ENCODE assay signal across 31 cellular contexts in genomic region chr6:572596-573265, GRCh38.
"Had no signal": no experiment of that assay in that cellular context is flagged by ENCODE, and none has a peak within 500 bp of the region (broad histone marks: within the 10 kb centered on the region; RNA-seq: fewer than 3 reads in every experiment).

No MANE protein-coding gene starts in this region.

- DNase-seq: activated CD4-positive, alpha-beta T cell treated with anti-CD3 and anti-CD28 coated beads for 36 hours; activated CD4-positive, alpha-beta T cell treated with anti-CD3 and anti-CD28 coated beads, Interleukin-2, amount 10 ng/mL, durations not matched to agents 7 days and 5 days; activated CD4-positive, alpha-beta T cell treated with anti-CD3 and anti-CD28 coated beads, Interleukin-2, amount 50 U/mL, for 48 hours; activated CD8-positive, alpha-beta memory T cell treated with anti-CD3 and anti-CD28 coated beads, Interleukin-2, amount 50 U/mL, for 4 hours; activated CD8-positive, alpha-beta T cell treated with anti-CD3 and anti-CD28 coated beads, Interleukin-2, amount 10 ng/mL, durations not matched to agents 7 days and 5 days; activated effector memory CD4-positive, alpha-beta T cell treated with Interleukin-2 at 50 U/mL for 16 hours; activated naive CD4-positive, alpha-beta T cell treated with anti-CD3 and anti-CD28 coated beads, Interleukin-2, amount 10 ng/mL, durations not matched to agents 7 days and 5 days; activated naive CD8-positive, alpha-beta T cell treated with anti-CD3 and anti-CD28 coated beads, Interleukin-2, amount 50 U/mL, for 24 hours; activated T-cell treated with anti-CD3 and anti-CD28 coated beads, Interleukin-2, amount 50 U/mL, for 48 hours; amygdala; NCI-H1092 treated with DMSO at 0.1 percent for 48 hours; NCI-H146; NCI-H187; NCI-H2029 treated with DMSO at 0.1 percent for 48 hours; NCI-H2107; NCI-H2171; NCI-H510A; NCI-H526; NCI-H748 treated with DMSO at 0.1 percent for 48 hours; NK-92 treated with Interleukin-12 subunit alpha and Interleukin-12 subunit beta, amount 100 ng/mL, for 24 hours; Peyer's patch; RPMI8226; SHP77 treated with DMSO at 0.1 percent for 48 hours; SK-N-SH had no signal

- H3K27me3 ChIP-seq: ascending aorta, breast epithelium, Peyer's patch, SJSA1 had no signal

- H3K9me3 ChIP-seq: ascending aorta, breast epithelium, Peyer's patch, SJSA1, SK-N-SH had no signal

- H3K4me3 ChIP-seq: ascending aorta, breast epithelium, Peyer's patch, SJSA1 had no signal

- ATAC-seq: activated CD4-positive, alpha-beta T cell treated with anti-CD3 and anti-CD28 coated beads for 36 hours; activated CD4-positive, CD25-positive, alpha-beta regulatory T cell treated with anti-CD3 and anti-CD28 coated beads, Interleukin-2, amount 50 U/mL, for 24 hours; activated CD8-positive, alpha-beta T cell treated with anti-CD3 and anti-CD28 coated beads, Interleukin-2, amount 10 ng/mL, durations not matched to agents 7 days and 5 days; activated naive CD8-positive, alpha-beta T cell treated with anti-CD3 and anti-CD28 coated beads, Interleukin-2, amount 50 U/mL, for 24 hours; PC-3; WTC11 had no signal

- H3K9ac ChIP-seq: KMS-11, SK-N-SH had no signal

- H3K4me1 ChIP-seq: ascending aorta, breast epithelium, Peyer's patch, SJSA1 had no signal

- H3K4me2 ChIP-seq: KMS-11, SK-N-SH had no signal

- H3K27ac ChIP-seq: ascending aorta, breast epithelium, KMS-11, Peyer's patch, SJSA1 had no signal
